Comparison of ENCODE assay signal across 1 cellular context in genomic region chr19:9321756-9322155, GRCh38. TPM values are rescaled to one million over a fixed set of nuclear protein-coding genes. Genes with fewer than 3 reads are reported as not detected.
"Had no signal": no experiment of that assay in that cellular context is flagged by ENCODE, and none has a peak within 500 bp of the region (broad histone marks: within the 10 kb centered on the region; RNA-seq: fewer than 3 reads in every experiment).

No MANE protein-coding gene starts in this region.

RNA-seq across cellular contexts. Expression of gene ZNF177, which starts 41.1 kb away (rescaled TPM):
- total RNA-seq: ascending aorta had no signal
